Comparison of ENCODE assay signal across 7 cellular contexts in genomic region chr10:103207643-103208042, GRCh38. TPM values are rescaled to one million over a fixed set of nuclear protein-coding genes. Genes with fewer than 3 reads are reported as not detected.
DNase-seq lines count a peak whose midpoint lies in the region; FAIRE-seq and TF ChIP-seq lines count a peak whose summit lies in the region.
"Not testable (repeated sequence)": the region's sequence is repeated elsewhere in the genome, so short reads cannot be mapped to it uniquely, and the experiment has no call there.
"Had no signal": no experiment of that assay in that cellular context is flagged by ENCODE, and none has a peak within 500 bp of the region (broad histone marks: within the 10 kb centered on the region; RNA-seq: fewer than 3 reads in every experiment).

No MANE protein-coding gene starts in this region.

- not testable (repeated sequence) for H3K14ac ChIP-seq in H1 (ENCODE audit: insufficient read length); neuronal stem cell (ENCODE audit: low read length)

- 89% methylated on average over 3 of the region's 3 CpGs; no CpG with 5 or more reads in 1 of the 2 experiments for WGBS in H1 (ENCODE audit: extremely low coverage in 1 of 2, insufficient coverage in 1 of 2, insufficient read length in 1 of 2, insufficient replicate concordance in 2 of 2, low coverage in 1 of 2, low lambda C conversion rate in 2 of 2, missing lambda C conversion rate in 1 of 2), 2 experiments
- WGBS in neuronal stem cell (ENCODE audit: extremely low coverage in 2 of 2, insufficient read length in 2 of 2, insufficient replicate concordance in 1 of 2), 2 donors, result no CpG with 5 or more reads among the region's 3 CpGs

- not testable (repeated sequence) for TF ChIP-seq POLR2A in H1 (IDR thresholded peaks at IDR 0.05; ENCODE audit: control extremely low read depth in 1 of 2, low read depth in 2 of 2, low read length in 2 of 2)

- not testable (repeated sequence) for H3K27me3 ChIP-seq in H1 (replicated peaks in 1 of 4; ENCODE audit: control insufficient read depth in 3 of 4, extremely low read depth in 1 of 4, insufficient read depth in 3 of 4, low read length in 3 of 4); cardiac muscle cell; neuronal stem cell (ENCODE audit: control insufficient read depth in 3 of 3, insufficient read depth in 3 of 3, low read depth in 1 of 3, low read length in 3 of 3)

- H3K56ac ChIP-seq in H1 (replicated peaks; ENCODE audit: insufficient read length, low read depth, low read length), result not testable (repeated sequence)

- not testable (repeated sequence) for DNase-seq in H1 (ENCODE audit: low read depth in 1 of 2, low spot score in 2 of 2); neuronal stem cell (ENCODE audit: low spot score)
- DNase-seq in cardiac muscle cell (ENCODE audit: low read depth in 1 of 2, low spot score in 1 of 2), result peak; percentile 40 to 70
- DNase-seq in mucosa of gallbladder (ENCODE audit: low spot score), result peak; percentile 13

- H2BK15ac ChIP-seq in H1 (ENCODE audit: low read length); neuronal stem cell (ENCODE audit: low read length): not testable (repeated sequence)

- FAIRE-seq in G401.6 (lab: Jason Lieb, UNC), result peak; percentile 66
- FAIRE-seq in H1 (lab: Jason Lieb, UNC), result not testable (repeated sequence)

- H2BK120ac ChIP-seq in H1 (replicated peaks; ENCODE audit: low read depth, low read length); neuronal stem cell (ENCODE audit: low read depth, low read length): not testable (repeated sequence)

- H3K36me3 ChIP-seq in H1 (ENCODE audit: control insufficient read depth in 2 of 4, insufficient read depth in 4 of 4, low read length in 3 of 4); cardiac muscle cell; neuronal stem cell (replicated peaks in 1 of 2; ENCODE audit: control insufficient read depth in 2 of 2, insufficient read depth in 2 of 2, low read length in 2 of 2): not testable (repeated sequence)

- not testable (repeated sequence) for H3K9me3 ChIP-seq in H1 (ENCODE audit: insufficient read depth in 2 of 2, low read depth in 1 of 2, low read length in 1 of 2); cardiac muscle cell (ENCODE audit: low read depth); neuronal stem cell (replicated peaks in 1 of 2; ENCODE audit: control insufficient read depth in 2 of 2, insufficient read depth in 1 of 2, low read depth in 1 of 2, low read length in 2 of 2)

- not testable (repeated sequence) for H3K9ac ChIP-seq in H1 (replicated peaks in 1 of 4; ENCODE audit: extremely low read depth in 1 of 4, low read depth in 3 of 4, low read length in 3 of 4); neuronal stem cell (ENCODE audit: low read depth, low read length, poor library complexity)

- not testable (repeated sequence) for H3K23ac ChIP-seq in H1 (ENCODE audit: insufficient read length); neuronal stem cell (ENCODE audit: low read depth, low read length, poor library complexity)

- not testable (repeated sequence) for TF ChIP-seq RAD21 in Ishikawa (IDR thresholded peaks at IDR 0.05; ENCODE audit: low read depth); H1 (IDR thresholded peaks at IDR 0.05 in 1 of 2, conservative IDR thresholded peaks at IDR 0.05 in 1 of 2; ENCODE audit: low read depth in 2 of 2, low read length in 2 of 2)

- TF ChIP-seq EP300 in Ishikawa (IDR thresholded peaks at IDR 0.05; ENCODE audit: borderline replicate concordance); H1 (IDR thresholded peaks at IDR 0.05; ENCODE audit: borderline replicate concordance in 1 of 2, low read depth in 2 of 2, low read length in 2 of 2): not testable (repeated sequence)

- H2BK5ac ChIP-seq in H1 (ENCODE audit: low read depth, low read length); neuronal stem cell (ENCODE audit: low read length): not testable (repeated sequence)

- TF ChIP-seq CTCF in H1 (IDR thresholded peaks at IDR 0.05; ENCODE audit: control extremely low read depth in 1 of 3, insufficient read depth in 1 of 3, low read depth in 1 of 3, low read length in 3 of 3); cardiac muscle cell (IDR thresholded peaks at IDR 0.05; ENCODE audit: low read depth, low read length): not testable (repeated sequence)

- H3K27ac ChIP-seq in H1 (ENCODE audit: low read depth, low read length); neuronal stem cell (replicated peaks; ENCODE audit: low read length): not testable (repeated sequence)
- peak overlapping the region; percentile 39 for H3K27ac ChIP-seq in cardiac muscle cell

- peak overlapping the region; percentile 87 for H2BK12ac ChIP-seq in H1 (ENCODE audit: low read depth, low read length)
- not testable (repeated sequence) for H2BK12ac ChIP-seq in neuronal stem cell (ENCODE audit: low read length)

- H4K8ac ChIP-seq in H1 (ENCODE audit: extremely low read depth, insufficient read depth, low read length), result not testable (repeated sequence)
- peak overlapping the region; percentile 27 for H4K8ac ChIP-seq in neuronal stem cell (ENCODE audit: low read depth, low read length)

- 0 out of 2 replicates have a peak overlapping the region, but pooled peaks have one; percentile 40 for H2BK20ac ChIP-seq in H1 (ENCODE audit: low read length)

- not testable (repeated sequence) for H3K79me1 ChIP-seq in H1 (ENCODE audit: low read depth, low read length); neuronal stem cell (ENCODE audit: low read depth, low read length)

- H3K4me3 ChIP-seq in H1 (ENCODE audit: extremely low read depth in 1 of 4, insufficient read depth in 2 of 4, low read depth in 3 of 4, low read length in 4 of 4); cardiac muscle cell; neuronal stem cell (ENCODE audit: low read length in 2 of 2): not testable (repeated sequence)

- H2AFZ ChIP-seq in H1 (ENCODE audit: low read length); neuronal stem cell (ENCODE audit: low read length): not testable (repeated sequence)

- H3K18ac ChIP-seq in H1 (ENCODE audit: extremely low read depth, low read length) (peak overlapping the region; percentile 48; the same call in 1 of the 2 replicates), neuronal stem cell (ENCODE audit: low read length) (peak overlapping the region; percentile 40)

- H3K4me2 ChIP-seq in H1 (ENCODE audit: insufficient read depth in 1 of 2, low read depth in 2 of 2, low read length in 2 of 2), result not testable (repeated sequence)
- peak overlapping the region; percentile 14 for H3K4me2 ChIP-seq in neuronal stem cell (ENCODE audit: insufficient read depth, low read length, poor library complexity, severe bottlenecking)

- H4K20me1 ChIP-seq in H1 (replicated peaks in 1 of 2; ENCODE audit: control insufficient read depth in 1 of 2, insufficient read depth in 2 of 2, low read length in 2 of 2), result not testable (repeated sequence)

- not testable (repeated sequence) for H4K91ac ChIP-seq in H1 (replicated peaks; ENCODE audit: insufficient read length, low read length); neuronal stem cell (ENCODE audit: low read depth, low read length, poor library complexity)

- H2AK5ac ChIP-seq in H1 (ENCODE audit: low read depth, low read length), result 0 out of 2 replicates have a peak overlapping the region, but pooled peaks have one; percentile 24
- H2AK5ac ChIP-seq in neuronal stem cell (ENCODE audit: low read depth, low read length), result not testable (repeated sequence)

- CTCF ChIA-PET in H1 (lab: Charles Lee; ENCODE audit: partially characterized antibody), result interaction anchor here (0.8 to 0.9 kb wide), 2 partner anchors 30 to 37 kb away, joined by 3 to 4 read pairs; no protein-coding TSS in a partner anchor

- not testable (repeated sequence) for H3K23me2 ChIP-seq in H1 (ENCODE audit: low read depth, low read length)

- POLR2A ChIA-PET in H1 (lab: Charles Lee; ENCODE audit: partially characterized antibody), result not testable (repeated sequence)

- H3K4me1 ChIP-seq in H1 (replicated peaks in 1 of 4; ENCODE audit: control insufficient read depth in 3 of 4, insufficient read depth in 4 of 4, low read length in 3 of 4) (peaks cover 3 to 12% (median 8%) of the 10 kb centered on the region in 4 experiments; a peak in 5 of 7 replicates), neuronal stem cell (ENCODE audit: control insufficient read depth in 2 of 2, insufficient read depth in 1 of 2, low read depth in 1 of 2, low read length in 2 of 2) (peaks cover 7 to 17% of the 10 kb centered on the region in 2 donors)
- not testable (repeated sequence) for H3K4me1 ChIP-seq in cardiac muscle cell (ENCODE audit: low read depth)

- H3K79me2 ChIP-seq in H1 (ENCODE audit: control insufficient read depth in 1 of 2, insufficient read depth in 2 of 2, low read length in 2 of 2), result not testable (repeated sequence)

- H3K4ac ChIP-seq in H1 (replicated peaks; ENCODE audit: insufficient read length, low read depth, low read length); neuronal stem cell (ENCODE audit: low read length): not testable (repeated sequence)

- H4K5ac ChIP-seq in H1 (ENCODE audit: insufficient read length, low read depth, low read length), result not testable (repeated sequence)

RNA-seq across cellular contexts. Expression of gene NT5C2, which starts 14.6 kb away (rescaled TPM):
- 84.2 and 106 TPM in 2 replicates for total RNA-seq in H1 (2021; fragmentation: NEBNext Ultra II Directional; extraction: Animal tissue kit (Norgen Biotek cat#: 25700))
- 29.4 and 35.2 TPM in 2 replicates for polyA plus RNA-seq in H1 (2011; rRNA removed)
- 37.8 TPM for polyA plus RNA-seq in H1 (2011; cell fraction: cytosol; rRNA removed)
- 26.9 TPM for polyA plus RNA-seq in H1 (2011; cell fraction: nucleus; rRNA removed)
- 26.4 to 80.7 TPM (median 34.4 TPM) in 4 replicates for polyA plus RNA-seq in H1 (2012, experiment 1 of 2)
- polyA plus RNA-seq in H1 (2012, experiment 2 of 2), result 6.6 TPM
- 46.5 TPM for polyA plus RNA-seq in H1 (2013, experiment 1 of 2)
- 43.0 TPM for polyA plus RNA-seq in H1 (2013, experiment 2 of 2)
- 40.1 and 47.7 TPM in 2 replicates for polyA minus RNA-seq in H1 (2011; rRNA and poly(A)+ RNA removed)
- polyA minus RNA-seq in H1 (2011; cell fraction: cytosol; rRNA and poly(A)+ RNA removed), result 23.6 TPM
- polyA minus RNA-seq in H1 (2011; cell fraction: nucleus; rRNA and poly(A)+ RNA removed), result 40.6 TPM
- 36.9 and 51.1 TPM in 2 replicates for total RNA-seq in cardiac muscle cell
- polyA plus RNA-seq in cardiac muscle cell, result 59.4 and 84.0 TPM in 2 replicates
- 95.2 TPM for total RNA-seq in mucosa of gallbladder
- polyA plus RNA-seq in neuronal stem cell (2013, experiment 1 of 2), result 62.7 TPM
- 62.3 TPM for polyA plus RNA-seq in neuronal stem cell (2013, experiment 2 of 2)

RNA-seq across cellular contexts. Expression of gene RPEL1, which starts 38.0 kb away (rescaled TPM):
- not detected in 2 replicates for total RNA-seq in H1 (2021; fragmentation: NEBNext Ultra II Directional; extraction: Animal tissue kit (Norgen Biotek cat#: 25700))
- polyA plus RNA-seq in H1 (2011; rRNA removed) (0.12 and 0.13 TPM in 2 replicates), cardiac muscle cell (not detected in 2 replicates)
- polyA plus RNA-seq in H1 (2011; cell fraction: cytosol; rRNA removed), result 0.03 TPM
- 0.04 TPM for polyA plus RNA-seq in H1 (2011; cell fraction: nucleus; rRNA removed)
- polyA plus RNA-seq in H1 (2012, experiment 1 of 2), result 0.08 to 0.11 TPM (median 0.08 TPM) in 3 of 4 replicates, not detected in the other
- polyA plus RNA-seq in H1 (2012, experiment 2 of 2), result not detected
- not detected for polyA plus RNA-seq in H1 (2013, experiment 1 of 2)
- not detected for polyA plus RNA-seq in H1 (2013, experiment 2 of 2)
- 0.07 and 0.16 TPM in 2 replicates for polyA minus RNA-seq in H1 (2011; rRNA and poly(A)+ RNA removed)
- not detected for polyA minus RNA-seq in H1 (2011; cell fraction: cytosol; rRNA and poly(A)+ RNA removed)
- polyA minus RNA-seq in H1 (2011; cell fraction: nucleus; rRNA and poly(A)+ RNA removed), result not detected
- total RNA-seq in cardiac muscle cell (not detected in 2 replicates), mucosa of gallbladder (0.09 TPM)
- polyA plus RNA-seq in neuronal stem cell (2013, experiment 1 of 2), result 0.01 TPM
- polyA plus RNA-seq in neuronal stem cell (2013, experiment 2 of 2), result 0.01 TPM
- total RNA-seq: CD4-positive, alpha-beta memory T cell had no signal
- polyA plus RNA-seq: CD4-positive, alpha-beta memory T cell had no signal
